11 cellular contexts compared by ENCODE assay signal in the genomic region with DNA sequence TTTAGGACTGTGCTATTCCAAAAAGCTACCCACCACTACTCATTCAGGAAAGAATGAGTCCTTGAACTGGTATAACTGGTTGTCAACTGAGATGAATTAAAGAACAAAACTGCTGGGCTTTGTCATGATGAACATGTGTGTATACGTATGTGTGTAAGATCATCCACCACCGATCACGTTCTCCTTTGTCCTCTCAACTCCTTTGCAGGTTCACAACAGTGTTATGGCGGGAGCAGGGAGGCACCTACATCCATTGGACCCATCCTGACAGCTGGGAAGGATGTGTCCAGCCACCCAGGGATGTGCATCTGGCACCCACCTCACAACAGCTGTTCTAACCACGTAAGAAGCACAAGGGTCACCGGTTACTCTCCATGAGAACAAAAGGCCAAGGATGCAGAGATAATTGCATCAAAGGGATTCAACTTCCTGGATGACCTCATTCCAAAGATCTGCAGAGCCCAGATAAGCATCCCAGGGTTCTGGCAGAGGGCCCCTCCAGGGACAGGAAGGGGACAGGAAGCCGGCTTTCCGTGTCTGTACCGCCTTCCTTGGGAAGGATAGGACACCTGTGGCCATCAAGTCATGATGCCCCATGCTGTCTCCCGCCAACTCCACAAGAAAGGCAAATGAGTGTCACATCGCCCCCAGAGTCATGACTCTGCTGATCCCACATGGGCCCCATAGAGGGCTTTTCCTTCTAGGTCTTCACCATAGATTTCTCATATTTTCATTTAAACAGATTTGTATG.
DNase-seq lines count a peak whose midpoint lies in the region; ATAC-seq and TF ChIP-seq lines count a peak whose summit lies in the region.
"Had no signal": no experiment of that assay in that cellular context is flagged by ENCODE, and none has a peak within 500 bp of the region (broad histone marks: within the 10 kb centered on the region; RNA-seq: fewer than 3 reads in every experiment).

No MANE protein-coding gene starts in this region.

- CTCF ChIA-PET in mammary epithelial cell (lab: Charles Lee; ENCODE audit: low non-redundant PET) = no interaction called here

- intact Hi-C loops in mammary epithelial cell (cut with micrococcal nuclease) = no loop called here

- H3K4me1 ChIP-seq in ACC112 (ENCODE audit: control insufficient read depth, insufficient read depth, low read length, unreplicated experiment) = peaks cover 18% of the 10 kb centered on the region
- H3K4me1 ChIP-seq in HUES48 (ENCODE audit: control insufficient read depth, insufficient read depth, low read length) = peaks cover 30% of the 10 kb centered on the region
- H3K4me1 ChIP-seq in mammary epithelial cell (ENCODE audit: insufficient read depth, low read length) = peaks cover 53% of the 10 kb centered on the region

- dilution Hi-C loops in mammary epithelial cell (cut with HindIII; ENCODE audit: low sequenced_read_pairs) = no loop called here

- ATAC-seq in HG03196 (IDR thresholded peaks at IDR 0.05; ENCODE audit: unreplicated experiment) (no peak), GM21786 (IDR thresholded peaks at IDR 0.05; ENCODE audit: unreplicated experiment) (no peak)
- ATAC-seq: activated naive CD4-positive, alpha-beta T cell treated with anti-CD3 and anti-CD28 coated beads, Interleukin-2, amount 50 U/mL, for 72 hours had no signal

- H3K36me3 ChIP-seq in ACC112 (ENCODE audit: insufficient read depth, low read length) = no peaks in the 10 kb centered on the region
- no peaks in the 10 kb centered on the region for H3K36me3 ChIP-seq in HUES48 (ENCODE audit: control insufficient read depth, insufficient read depth, low read length)
- no peaks in the 10 kb centered on the region for H3K36me3 ChIP-seq in mammary epithelial cell (ENCODE audit: insufficient read depth, low read length)

- H3K27ac ChIP-seq in ACC112 (ENCODE audit: low read depth, low read length) = peak overlapping the region; percentile 35; the same call in 1 of the 2 replicates
- H3K27ac ChIP-seq in HUES48 (ENCODE audit: low read depth, low read length) = peak overlapping the region; percentile 94
- peak overlapping the region; percentile 50 for H3K27ac ChIP-seq in mammary epithelial cell (ENCODE audit: insufficient read depth, low read depth, low read length)

- H3K79me2 ChIP-seq in ACC112 (ENCODE audit: control insufficient read depth, insufficient read depth, low read length, unreplicated experiment) (peaks cover 2% of the 10 kb centered on the region), mammary epithelial cell (ENCODE audit: insufficient read depth, low read length) (no peaks in the 10 kb centered on the region)

- H3K27me3 ChIP-seq in ACC112 (ENCODE audit: insufficient read depth, low read length) (no peaks in the 10 kb centered on the region), HUES48 (ENCODE audit: control insufficient read depth, insufficient read depth, low read length) (no peaks in the 10 kb centered on the region), mammary epithelial cell (ENCODE audit: insufficient read depth, low read length) (no peaks in the 10 kb centered on the region)

- no peak for TF ChIP-seq CTCF in mammary epithelial cell (conservative IDR thresholded peaks at IDR 0.05 in 1 of 2, IDR thresholded peaks at IDR 0.05 in 1 of 2; ENCODE audit: extremely low read depth in 1 of 2, insufficient read depth in 1 of 2, low read depth in 1 of 2, low read length in 2 of 2)

- no TSS peak for BruUV-seq in mammary epithelial cell (replicated peaks; lab: Mats Ljungman, UMichigan)

- H3K9me3 ChIP-seq in HUES48 (ENCODE audit: control insufficient read depth, insufficient read depth, low read length) (no peaks in the 10 kb centered on the region), mammary epithelial cell (replicated peaks; ENCODE audit: insufficient read depth, low read length) (no peaks in the 10 kb centered on the region)

- H4K20me1 ChIP-seq in mammary epithelial cell (ENCODE audit: insufficient read depth, low read length) = no peaks in the 10 kb centered on the region

- peak overlapping the region; percentile 39 for H3K4me2 ChIP-seq in mammary epithelial cell (ENCODE audit: insufficient read depth, low read depth, low read length)

- H3K4me3 ChIP-seq in ACC112 (ENCODE audit: low read depth, low read length) (no peak overlapping the region), HUES48 (ENCODE audit: low read depth, low read length) (peak overlapping the region; percentile 3; the same call in 1 of the 2 replicates), mammary epithelial cell (replicated peaks in 1 of 3; ENCODE audit: insufficient read depth in 1 of 3, low read depth in 2 of 3, low read length in 3 of 3) (no peak overlapping the region)

- 90% methylated on average over 9 of the region's 11 CpGs for WGBS in mammary epithelial cell (ENCODE audit: low coverage, missing lambda C conversion rate)

- H3K9ac ChIP-seq in HUES48 (ENCODE audit: low read depth, low read length) (peak overlapping the region; percentile 30; the same call in 1 of the 2 replicates), mammary epithelial cell (ENCODE audit: insufficient read depth, low read length) (no peak overlapping the region)

- H2AFZ ChIP-seq in ACC112 (ENCODE audit: low read length, unreplicated experiment) (no peak overlapping the region), mammary epithelial cell (ENCODE audit: low read depth, low read length) (no peak overlapping the region)

- in situ Hi-C loops in mammary epithelial cell (cut with MboI; ENCODE audit: low sequenced_read_pairs in 2 of 2) = no loop called here

- peak; percentile 78 for DNase-seq in mammary epithelial cell
- peak; percentile 17 for DNase-seq in iris pigment epithelial cell (ENCODE audit: low read depth)
- DNase-seq in activated CD4-positive, alpha-beta T cell treated with anti-CD3 and anti-CD28 coated beads, Interleukin-2, amount 50 U/mL, for 4 hours = no peak
- DNase-seq in T-helper 1 cell = no peak
- DNase-seq: CD8-positive, alpha-beta memory T cell; T-helper 9 cell had no signal

Comparison
In these comparisons a context has a peak if more than half of its experiments do, and no peak if none do; other contexts are left out.
1. H3K27ac ChIP-seq: peak in every context shown above with its lines; median percentile 94 in HUES48; 50 in mammary epithelial cell; 35 in ACC112.
2. DNase-seq: peak in mammary epithelial cell (single experiment) and iris pigment epithelial cell (single experiment); none in activated CD4-positive, alpha-beta T cell treated with anti-CD3 and anti-CD28 coated beads, Interleukin-2, amount 50 U/mL, for 4 hours (0 of 2) and T-helper 1 cell (0 of 5).